ENCODE assay signal across 15 cellular contexts in the genomic region with DNA sequence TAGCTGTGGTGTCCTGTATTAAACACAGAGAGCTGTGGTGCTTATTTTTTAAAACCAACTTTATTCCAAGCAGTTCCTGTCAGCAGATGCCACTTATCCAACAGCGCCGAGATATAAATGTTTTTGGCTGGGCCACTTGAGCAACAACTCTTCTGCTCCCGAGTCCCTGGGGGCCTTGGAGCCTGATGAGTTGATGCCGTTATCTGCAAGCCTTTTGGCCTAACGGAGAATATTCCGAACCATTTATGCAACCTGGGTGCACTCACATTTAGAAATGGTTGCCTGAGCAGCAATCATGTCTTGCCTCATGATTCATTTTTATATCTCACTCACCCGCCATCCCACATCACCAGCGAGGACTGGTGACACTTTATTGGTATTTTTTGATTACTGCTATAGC.
DNase-seq lines count a peak whose midpoint lies in the region; ATAC-seq, FAIRE-seq and TF ChIP-seq lines count a peak whose summit lies in the region.
"Had no signal": no experiment of that assay in that cellular context is flagged by ENCODE, and none has a peak within 500 bp of the region (broad histone marks: within the 10 kb centered on the region; RNA-seq: fewer than 3 reads in every experiment).

No MANE protein-coding gene starts in this region.

- H3K4me3 ChIP-seq in RWPE2 (ENCODE audit: severe bottlenecking) = no peak overlapping the region
- H3K4me3 ChIP-seq in kidney (ENCODE audit: low read length in 2 of 2) = no peak overlapping the region
- H3K4me3 ChIP-seq in Peyer's patch = no peak overlapping the region
- H3K4me3 ChIP-seq: SJCRH30 had no signal

- intact Hi-C loops in Right ventricle myocardium inferior (cut with DNase I) (loop anchor here (5.0 kb wide), 1 partner anchor 204 kb away; a partner anchor contains a TSS), cardiac septum (cut with DNase I) (loop anchor here (10.0 kb wide), 1 partner anchor 304 kb away; no protein-coding TSS in a partner anchor), left cardiac atrium (cut with DNase I) (no loop called here), kidney (cut with DNase I) (no loop called here)

- ATAC-seq in Right ventricle myocardium inferior (peak; percentile 75), RWPE2 (ENCODE audit: low read depth) (no peak), left cardiac atrium (peak; percentile 13 to 48)

- TF ChIP-seq POLR2A in Peyer's patch (IDR thresholded peaks at IDR 0.05) = no peak

- H3K9ac ChIP-seq in kidney (ENCODE audit: low read length in 2 of 2) = no peak overlapping the region

- H3K27ac ChIP-seq in RWPE2 (ENCODE audit: poor library complexity, severe bottlenecking) (peak overlapping the region; percentile 23), kidney (ENCODE audit: low read depth in 2 of 2, low read length in 2 of 2) (no peak overlapping the region), Peyer's patch (no peak overlapping the region)
- H3K27ac ChIP-seq: SJCRH30 had no signal

- H3K27me3 ChIP-seq in RWPE2 (ENCODE audit: insufficient read depth, poor library complexity, severe bottlenecking) = no peaks in the 10 kb centered on the region
- H3K27me3 ChIP-seq in Peyer's patch = no peaks in the 10 kb centered on the region
- H3K27me3 ChIP-seq: SJCRH30 had no signal

- TF ChIP-seq CTCF in RWPE2 (IDR thresholded peaks at IDR 0.05; ENCODE audit: poor library complexity, severe bottlenecking) (no peak), kidney (IDR thresholded peaks at IDR 0.05; ENCODE audit: borderline replicate concordance, extremely low read depth, insufficient read depth) (no peak), Peyer's patch (IDR thresholded peaks at IDR 0.05) (no peak)

- H3K9me3 ChIP-seq in RWPE2 (ENCODE audit: severe bottlenecking) (no peaks in the 10 kb centered on the region), kidney (ENCODE audit: control insufficient read depth in 1 of 2, low read length in 2 of 2) (no peaks in the 10 kb centered on the region), Peyer's patch (no peaks in the 10 kb centered on the region)
- H3K9me3 ChIP-seq: SJCRH30 had no signal

- no peak for FAIRE-seq in kidney (lab: Jason Lieb, UNC)
- FAIRE-seq: GM12891, GM18507 had no signal

- peaks cover 28% of the 10 kb centered on the region for H3K4me1 ChIP-seq in RWPE2 (ENCODE audit: insufficient read depth, poor library complexity, severe bottlenecking)
- H3K4me1 ChIP-seq in kidney (ENCODE audit: control insufficient read depth in 1 of 2, insufficient read depth in 1 of 2, low read depth in 1 of 2, low read length in 2 of 2) = no peaks in the 10 kb centered on the region
- no peaks in the 10 kb centered on the region for H3K4me1 ChIP-seq in Peyer's patch

- H3K36me3 ChIP-seq in RWPE2 (ENCODE audit: low read depth) (no peaks in the 10 kb centered on the region), kidney (ENCODE audit: control insufficient read depth in 1 of 2, insufficient read depth in 2 of 2, low read length in 2 of 2) (no peaks in the 10 kb centered on the region), Peyer's patch (no peaks in the 10 kb centered on the region)
- H3K36me3 ChIP-seq: SJCRH30 had no signal

- DNase-seq in Right ventricle myocardium inferior (ENCODE audit: missing footprints) = peak; percentile 84
- DNase-seq in cardiac septum (ENCODE audit: low spot score) = no peak
- DNase-seq in RWPE2 (ENCODE audit: low spot score) = no peak
- DNase-seq in left cardiac atrium = peak; percentile 70
- DNase-seq in kidney = no peak
- DNase-seq in Peyer's patch = no peak
- DNase-seq in C1 segment of cervical spinal cord (lab: John Stamatoyannopoulos, UW) = no peak
- DNase-seq: GF-D8; GOT3; KBM-7; NCI-H446; NK-92 treated with Interleukin-12 subunit alpha and Interleukin-12 subunit beta, amount 100 ng/mL, for 24 hours; SJCRH30 had no signal

Comparison
In these comparisons a context has a peak if more than half of its experiments do, and no peak if none do; other contexts are left out.
1. DNase-seq: peak in Right ventricle myocardium inferior (single experiment) and left cardiac atrium (single experiment); none in cardiac septum (single experiment), RWPE2 (single experiment), kidney (single experiment), Peyer's patch (0 of 3) and C1 segment of cervical spinal cord (0 of 14).
2. intact Hi-C loops: an anchor here in Right ventricle myocardium inferior (5.0 kb wide) and cardiac septum (10.0 kb wide); none called in left cardiac atrium and kidney.